9 cellular contexts compared by ENCODE assay signal in the genomic region with DNA sequence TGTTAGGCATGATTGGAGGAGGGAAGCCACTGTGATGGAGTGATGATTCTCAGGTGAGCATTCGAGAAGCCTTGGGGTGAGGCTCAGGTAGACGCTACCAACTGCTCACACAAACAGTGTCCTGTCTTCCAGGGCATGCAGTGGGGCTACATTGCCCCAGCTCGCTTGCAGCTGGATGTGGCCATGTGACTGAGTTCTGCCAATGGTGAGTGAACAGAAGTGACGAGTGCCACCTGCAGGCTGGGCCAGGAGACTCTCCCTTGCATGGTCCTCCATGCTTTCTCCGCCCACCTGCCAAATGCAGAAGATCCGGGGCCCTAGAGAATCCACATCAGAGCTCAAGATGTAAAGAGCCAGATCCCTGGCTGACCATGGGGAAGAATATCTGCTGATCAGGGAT.
DNase-seq lines count a peak whose midpoint lies in the region; ATAC-seq and TF ChIP-seq lines count a peak whose summit lies in the region.
"Had no signal": no experiment of that assay in that cellular context is flagged by ENCODE, and none has a peak within 500 bp of the region (broad histone marks: within the 10 kb centered on the region; RNA-seq: fewer than 3 reads in every experiment).

No MANE protein-coding gene starts in this region.

- BruUV-seq in PC-9 (replicated peaks; lab: Mats Ljungman, UMichigan) = no TSS peak

- H3K27ac ChIP-seq in PC-9 = no peak overlapping the region
- no peak overlapping the region for H3K27ac ChIP-seq in endodermal cell (ENCODE audit: low read depth, low read length)

- WGBS in endodermal cell (ENCODE audit: insufficient coverage in 1 of 2, insufficient read length in 1 of 2), 2 experiments = 50 to 63% methylated on average over 3 to 6 of the region's 6 CpGs

- CTCF ChIA-PET in PC-9 (lab: Charles Lee) = no interaction called here

- no peaks in the 10 kb centered on the region for H3K9me2 ChIP-seq in PC-9 (ENCODE audit: insufficient read depth)

- intact Hi-C loops in PC-9 (cut with micrococcal nuclease; ENCODE audit: unreplicated experiment) = no loop called here

- TF ChIP-seq CTCF in PC-9 (conservative IDR thresholded peaks at IDR 0.05) = peak; percentile 42; the same call in 1 of the 2 replicates
- TF ChIP-seq CTCF in endodermal cell (conservative IDR thresholded peaks at IDR 0.05) = peak; percentile 78

- no peaks in the 10 kb centered on the region for H3K9me3 Mint-ChIP-seq in endodermal cell
- H3K9me3 Mint-ChIP-seq: activated naive CD4-positive, alpha-beta T cell treated with anti-CD3 and anti-CD28 coated beads, Interleukin-2, amount 50 U/mL, for 24 hours had no signal

- no peaks in the 10 kb centered on the region for H3K4me1 ChIP-seq in PC-9 (replicated peaks; ENCODE audit: insufficient read depth)
- H3K4me1 ChIP-seq in endodermal cell (ENCODE audit: control insufficient read depth, insufficient read depth, low read length) = no peaks in the 10 kb centered on the region

- H3K9ac ChIP-seq in endodermal cell (ENCODE audit: extremely low read depth, low read length, poor library complexity, severe bottlenecking) = no peak overlapping the region

- POLR2A ChIA-PET in PC-9 (lab: Charles Lee; ENCODE audit: unreplicated experiment) = no interaction called here

- H3K27me3 ChIP-seq in PC-9 (ENCODE audit: insufficient read depth, low read depth) = peaks cover 59% of the 10 kb centered on the region
- H3K27me3 ChIP-seq in endodermal cell (ENCODE audit: control insufficient read depth, insufficient read depth, low read length, poor library complexity, severe bottlenecking) = peaks cover 40% of the 10 kb centered on the region

- H3K36me3 Mint-ChIP-seq in endodermal cell (ENCODE audit: low read depth) = no peaks in the 10 kb centered on the region
- H3K36me3 Mint-ChIP-seq: activated naive CD4-positive, alpha-beta T cell treated with anti-CD3 and anti-CD28 coated beads, Interleukin-2, amount 50 U/mL, for 24 hours had no signal

- H3F3A ChIP-seq in PC-9 (ENCODE audit: insufficient read depth, low read depth) = no peaks in the 10 kb centered on the region

- H3K4me3 ChIP-seq in PC-9 (no peak overlapping the region), endodermal cell (ENCODE audit: low read length) (no peak overlapping the region)

- DNase-seq in activated effector memory CD4-positive, alpha-beta T cell treated with anti-CD3 and anti-CD28 coated beads, Interleukin-2, amount 50 U/mL, for 16 hours = peak; percentile 69
- DNase-seq in activated effector memory CD4-positive, alpha-beta T cell treated with Interleukin-2 at 50 U/mL for 16 hours = no peak
- DNase-seq in PC-9 (peak in 1 of 2 experiments; percentile 17), endodermal cell (peak; percentile 91), cerebellar nuclear complex (lab: John Stamatoyannopoulos, UW) (no peak)
- DNase-seq in stimulated activated CD8-positive, alpha-beta memory T cell treated with anti-CD3 and anti-CD28 coated beads, Interleukin-2, amount 100 ng/mL, for 48 hours (ENCODE audit: low read depth in 2 of 2) = peak; percentile 15 to 27

- peaks cover 68% of the 10 kb centered on the region for H3K27me3 Mint-ChIP-seq in endodermal cell (ENCODE audit: insufficient read depth)
- H3K27me3 Mint-ChIP-seq: activated naive CD4-positive, alpha-beta T cell treated with anti-CD3 and anti-CD28 coated beads, Interleukin-2, amount 50 U/mL, for 24 hours had no signal

- H3K79me2 ChIP-seq in PC-9 (ENCODE audit: low read depth) = no peaks in the 10 kb centered on the region

- H3K4me2 ChIP-seq in PC-9 = no peak overlapping the region

- H3K36me3 ChIP-seq in PC-9 (ENCODE audit: low read depth) = no peaks in the 10 kb centered on the region
- H3K36me3 ChIP-seq in endodermal cell (ENCODE audit: control insufficient read depth, insufficient read depth, low read length) = no peaks in the 10 kb centered on the region

- ATAC-seq in HG03196 (IDR thresholded peaks at IDR 0.05; ENCODE audit: unreplicated experiment) (no peak), HG03039 (IDR thresholded peaks at IDR 0.05; ENCODE audit: unreplicated experiment) (no peak)

- H2AFZ ChIP-seq in PC-9 = no peak overlapping the region

- H3K9me3 ChIP-seq in PC-9 (ENCODE audit: insufficient read depth, low read depth) = no peaks in the 10 kb centered on the region
- no peaks in the 10 kb centered on the region for H3K9me3 ChIP-seq in endodermal cell (ENCODE audit: control insufficient read depth, low read length)

- H3K4me3 Mint-ChIP-seq in endodermal cell = no peak overlapping the region
- H3K4me3 Mint-ChIP-seq: activated naive CD4-positive, alpha-beta T cell treated with anti-CD3 and anti-CD28 coated beads, Interleukin-2, amount 50 U/mL, for 24 hours had no signal

- no peaks in the 10 kb centered on the region for H4K20me1 ChIP-seq in PC-9 (ENCODE audit: insufficient read depth)

- H3K4me1 Mint-ChIP-seq in endodermal cell = no peaks in the 10 kb centered on the region
- H3K4me1 Mint-ChIP-seq: activated naive CD4-positive, alpha-beta T cell treated with anti-CD3 and anti-CD28 coated beads, Interleukin-2, amount 50 U/mL, for 24 hours had no signal

- no peak overlapping the region for H3K27ac Mint-ChIP-seq in endodermal cell
- H3K27ac Mint-ChIP-seq: activated naive CD4-positive, alpha-beta T cell treated with anti-CD3 and anti-CD28 coated beads, Interleukin-2, amount 50 U/mL, for 24 hours had no signal

Comparison
In these comparisons a context has a peak if more than half of its experiments do, and no peak if none do; other contexts are left out.
1. DNase-seq: peak in activated effector memory CD4-positive, alpha-beta T cell treated with anti-CD3 and anti-CD28 coated beads, Interleukin-2, amount 50 U/mL, for 16 hours (single experiment), endodermal cell (single experiment) and stimulated activated CD8-positive, alpha-beta memory T cell treated with anti-CD3 and anti-CD28 coated beads, Interleukin-2, amount 100 ng/mL, for 48 hours (2 of 2); none in activated effector memory CD4-positive, alpha-beta T cell treated with Interleukin-2 at 50 U/mL for 16 hours (single experiment) and cerebellar nuclear complex (0 of 2).